ENCODE assay signal across 6 cellular contexts in the genomic region with DNA sequence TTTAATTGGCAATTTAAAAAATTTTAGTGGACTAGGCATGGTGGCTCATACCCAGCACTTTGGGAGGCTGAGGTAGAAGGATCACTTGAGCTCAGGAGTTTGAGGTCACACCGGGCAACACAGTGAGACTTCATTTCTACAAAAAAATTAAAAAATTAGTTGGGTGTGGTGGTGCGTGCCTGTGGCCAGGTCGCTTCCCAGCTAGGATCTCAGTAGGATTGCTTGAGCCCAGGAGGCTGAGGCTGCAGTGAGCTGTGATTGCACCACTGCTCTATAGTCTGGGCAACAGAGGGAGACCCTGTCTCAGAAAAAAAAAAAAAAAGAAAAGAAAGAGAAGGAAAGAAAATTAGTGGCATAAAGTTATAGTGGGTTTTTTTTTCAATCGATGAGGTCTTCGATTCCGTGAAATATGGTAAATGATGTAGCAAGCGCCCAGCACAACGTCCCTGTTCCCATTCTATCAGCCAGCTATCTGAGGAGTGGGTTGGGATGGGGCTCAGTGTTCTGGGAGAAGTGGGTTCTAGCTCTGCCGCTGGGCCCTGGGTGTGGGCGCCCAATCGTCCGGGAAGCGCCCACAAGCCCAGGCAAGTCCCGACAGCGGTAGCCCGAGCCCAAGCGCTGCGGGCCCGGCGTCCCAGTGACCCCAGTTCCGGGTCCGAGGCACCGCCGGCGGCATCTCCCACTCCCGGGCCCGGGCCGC.
DNase-seq lines count a peak whose midpoint lies in the region; ATAC-seq and TF ChIP-seq lines count a peak whose summit lies in the region.

No MANE protein-coding gene starts in this region.

- H3K4me3 ChIP-seq in fibroblast of mammary gland (ENCODE audit: control insufficient read depth, low read depth, low read length), result peak overlapping the region; percentile 92
- H3K4me3 ChIP-seq in stomach smooth muscle (ENCODE audit: low read length in 2 of 2), result peak overlapping the region; percentile 37 to 69

- ATAC-seq in GM18868 (IDR thresholded peaks at IDR 0.05; ENCODE audit: unreplicated experiment), result no peak

- no peak overlapping the region for H3K9ac ChIP-seq in stomach smooth muscle (ENCODE audit: low read length in 2 of 2)

- H3K27me3 ChIP-seq in stomach smooth muscle (ENCODE audit: control insufficient read depth in 1 of 2, insufficient read depth in 2 of 2, low read length in 2 of 2), result peaks cover 0 to 11% of the 10 kb centered on the region in 2 donors

- no peaks in the 10 kb centered on the region for H3K9me3 ChIP-seq in stomach smooth muscle (ENCODE audit: control insufficient read depth in 2 of 2, low read length in 2 of 2)

- H3K4me3 Mint-ChIP-seq in T-helper 1 cell treated with Interleukin-12 subunit alpha and Interleukin-12 subunit beta and Interleukin-4 antibody, amounts not matched to agents 30 μg/mL and 1 μg/mL, for 36 hours, result peak overlapping the region; percentile 70

- DNase-seq in T-helper 1 cell, result no peak
- DNase-seq in fibroblast of mammary gland (ENCODE audit: low read depth), result no peak
- no peak for DNase-seq in NCI-H1092 (lab: John Stamatoyannopoulos, UW)

- H3K27me3 Mint-ChIP-seq in T-helper 1 cell treated with Interleukin-12 subunit alpha and Interleukin-12 subunit beta and Interleukin-4 antibody, amounts not matched to agents 30 μg/mL and 1 μg/mL, for 36 hours (ENCODE audit: low read depth), result peaks cover 8% of the 10 kb centered on the region

- no peaks in the 10 kb centered on the region for H3K9me3 Mint-ChIP-seq in T-helper 1 cell treated with Interleukin-12 subunit alpha and Interleukin-12 subunit beta and Interleukin-4 antibody, amounts not matched to agents 30 μg/mL and 1 μg/mL, for 36 hours

- no peaks in the 10 kb centered on the region for H3K36me3 ChIP-seq in stomach smooth muscle (ENCODE audit: control insufficient read depth in 2 of 2, insufficient read depth in 2 of 2, low read length in 2 of 2)

- peaks cover 29% of the 10 kb centered on the region for H3K4me1 Mint-ChIP-seq in T-helper 1 cell treated with Interleukin-12 subunit alpha and Interleukin-12 subunit beta and Interleukin-4 antibody, amounts not matched to agents 30 μg/mL and 1 μg/mL, for 36 hours (ENCODE audit: low read depth)

- H3K27ac Mint-ChIP-seq in T-helper 1 cell treated with Interleukin-12 subunit alpha and Interleukin-12 subunit beta and Interleukin-4 antibody, amounts not matched to agents 30 μg/mL and 1 μg/mL, for 36 hours, result peak overlapping the region; percentile 84

- TF ChIP-seq CTCF in fibroblast of mammary gland (conservative IDR thresholded peaks at IDR 0.05; ENCODE audit: control insufficient read depth, insufficient read depth, low read depth, low read length), result no peak

- H3K27ac ChIP-seq in stomach smooth muscle (ENCODE audit: low read length), result no peak overlapping the region

- peaks cover 2% of the 10 kb centered on the region for H3K36me3 Mint-ChIP-seq in T-helper 1 cell treated with Interleukin-12 subunit alpha and Interleukin-12 subunit beta and Interleukin-4 antibody, amounts not matched to agents 30 μg/mL and 1 μg/mL, for 36 hours (ENCODE audit: low read depth)

- peaks cover 21% of the 10 kb centered on the region for H3K4me1 ChIP-seq in stomach smooth muscle (ENCODE audit: control insufficient read depth, insufficient read depth, low read length)
